ENCODE assay signal across 9 cellular contexts in genomic region chr17:50371526-50371925, GRCh38. TPM values are rescaled to one million over a fixed set of nuclear protein-coding genes. Genes with fewer than 3 reads are reported as not detected.
DNase-seq lines count a peak whose midpoint lies in the region; TF ChIP-seq lines count a peak whose summit lies in the region.
"Had no signal": no experiment of that assay in that cellular context is flagged by ENCODE, and none has a peak within 500 bp of the region (broad histone marks: within the 10 kb centered on the region; RNA-seq: fewer than 3 reads in every experiment).

No MANE protein-coding gene starts in this region.

- peak; percentile 48 for DNase-seq in HPDE6-E6E7 (ENCODE audit: extremely low spot score)
- DNase-seq in mesendoderm, result no peak
- no peak for DNase-seq in HEK293T (ENCODE audit: extremely low spot score)
- DNase-seq in effector memory CD4-positive, alpha-beta T cell, result no peak
- no peak for DNase-seq in stimulated activated naive CD4-positive, alpha-beta T cell treated with Interleukin-2 at 50 U/mL for 16 hours (lab: John Stamatoyannopoulos, UW)
- DNase-seq in effector CD4-positive, alpha-beta T cell, result no peak
- DNase-seq: activated gamma-delta T cell treated with Interleukin-2 at 50 U/mL for 16 hours had no signal

- H3K36me3 Mint-ChIP-seq in activated naive CD8-positive, alpha-beta T cell, result peaks cover 11% of the 10 kb centered on the region

- H3K4ac ChIP-seq in mesendoderm (ENCODE audit: low read depth, low read length), result no peak overlapping the region

- H3K4me3 Mint-ChIP-seq in activated naive CD8-positive, alpha-beta T cell, result peak overlapping the region; percentile 97

- H4K8ac ChIP-seq in mesendoderm (ENCODE audit: low read depth, low read length), result no peak overlapping the region

- H2AK5ac ChIP-seq in mesendoderm (ENCODE audit: low read length), result no peak overlapping the region

- no peak overlapping the region for H3K18ac ChIP-seq in mesendoderm (ENCODE audit: low read length)

- no peak overlapping the region for H2BK15ac ChIP-seq in mesendoderm (replicated peaks; ENCODE audit: low read depth)

- peaks cover 27% of the 10 kb centered on the region for H3K4me1 Mint-ChIP-seq in activated naive CD8-positive, alpha-beta T cell (ENCODE audit: low read depth)

- no peak overlapping the region for H2AFZ ChIP-seq in ACC112 (ENCODE audit: low read length, unreplicated experiment)

- peak overlapping the region; percentile 41 for H4K5ac ChIP-seq in mesendoderm (ENCODE audit: low read length)

- no peak overlapping the region for H3K23ac ChIP-seq in mesendoderm (ENCODE audit: low read length)

- no peaks in the 10 kb centered on the region for H3K9me3 Mint-ChIP-seq in activated naive CD8-positive, alpha-beta T cell (ENCODE audit: low read depth)

- no peaks in the 10 kb centered on the region for H3K9me3 ChIP-seq in effector memory CD4-positive, alpha-beta T cell (ENCODE audit: control insufficient read depth, low read length)

- H3K4me1 ChIP-seq in ACC112 (ENCODE audit: control insufficient read depth, insufficient read depth, low read length, unreplicated experiment), result peaks cover 14% of the 10 kb centered on the region
- H3K4me1 ChIP-seq in mesendoderm (ENCODE audit: control insufficient read depth, low read depth, low read length), result no peaks in the 10 kb centered on the region
- peaks cover 16% of the 10 kb centered on the region for H3K4me1 ChIP-seq in effector memory CD4-positive, alpha-beta T cell (ENCODE audit: control insufficient read depth, insufficient read depth, low read length, poor library complexity, severe bottlenecking)

- no peaks in the 10 kb centered on the region for H3K27me3 Mint-ChIP-seq in activated naive CD8-positive, alpha-beta T cell

- H3K79me2 ChIP-seq in ACC112 (ENCODE audit: control insufficient read depth, insufficient read depth, low read length, unreplicated experiment) (peaks cover 28% of the 10 kb centered on the region), mesendoderm (ENCODE audit: control insufficient read depth, insufficient read depth, low read length) (peaks cover 14% of the 10 kb centered on the region)

- H3K4me3 ChIP-seq in ACC112 (ENCODE audit: low read depth, low read length) (peak overlapping the region; percentile 99), mesendoderm (ENCODE audit: low read length) (no peak overlapping the region)
- no peak overlapping the region for H3K4me3 ChIP-seq in effector memory CD4-positive, alpha-beta T cell (ENCODE audit: insufficient read depth, low read depth, low read length, poor library complexity, severe bottlenecking)

- H3K9ac ChIP-seq in mesendoderm (ENCODE audit: low read length), result peak overlapping the region; percentile 26

- H2BK5ac ChIP-seq in mesendoderm (ENCODE audit: low read length), result no peak overlapping the region

- H3K4me2 ChIP-seq in mesendoderm (ENCODE audit: low read length), result no peak overlapping the region

- H3K27ac Mint-ChIP-seq in activated naive CD8-positive, alpha-beta T cell, result peak overlapping the region; percentile 100

- WGBS in mesendoderm (ENCODE audit: extremely low coverage, insufficient coverage, low lambda C conversion rate), result no CpG with 5 or more reads among the region's 2 CpGs

- H3K56ac ChIP-seq in mesendoderm (ENCODE audit: low read length), result peak overlapping the region; percentile 99

- peaks cover 14% of the 10 kb centered on the region for H3K79me1 ChIP-seq in mesendoderm (ENCODE audit: low read length)

- POLR2A ChIA-PET in HEK293T (lab: Yijun Ruan, JAX), result interaction anchor here (3.0 to 3.3 kb wide), 2 partner anchors 9 to 26 kb away, joined by 15 to 27 read pairs; partner anchors contain the start of gene LRRC59

- no peak overlapping the region for H2BK120ac ChIP-seq in mesendoderm (ENCODE audit: low read depth, low read length)

- H3K27me3 ChIP-seq in ACC112 (ENCODE audit: insufficient read depth, low read length), result no peaks in the 10 kb centered on the region
- H3K27me3 ChIP-seq in mesendoderm (ENCODE audit: insufficient read depth, low read length, poor library complexity), result no peaks in the 10 kb centered on the region
- no peaks in the 10 kb centered on the region for H3K27me3 ChIP-seq in effector memory CD4-positive, alpha-beta T cell (replicated peaks; ENCODE audit: control insufficient read depth, insufficient read depth, low read length, poor library complexity, severe bottlenecking)

- H3K36me3 ChIP-seq in ACC112 (ENCODE audit: insufficient read depth, low read length) (peaks cover 16% of the 10 kb centered on the region), mesendoderm (ENCODE audit: control insufficient read depth, insufficient read depth, low read length) (peaks cover 11% of the 10 kb centered on the region)
- H3K36me3 ChIP-seq in effector memory CD4-positive, alpha-beta T cell (ENCODE audit: control insufficient read depth, insufficient read depth, low read length), result peaks cover 36% of the 10 kb centered on the region

- H3K27ac ChIP-seq in ACC112 (ENCODE audit: low read depth, low read length) (no peak overlapping the region), mesendoderm (ENCODE audit: low read depth, low read length) (no peak overlapping the region)
- H3K27ac ChIP-seq in effector memory CD4-positive, alpha-beta T cell (ENCODE audit: insufficient read depth, low read length, poor library complexity, severe bottlenecking), result no peak overlapping the region

- CTCF ChIA-PET in HEK293T (lab: Yijun Ruan, JAX), result interaction anchor here (1.0 kb wide), 1 partner anchor 10 kb away, joined by 9 read pairs; no protein-coding TSS in a partner anchor

TF ChIP-seq in HEK293T, 16 proteins besides CTCF, POLR2A, EP300 and RAD21:
- TF ChIP-seq HDGF (IDR thresholded peaks at IDR 0.05; ENCODE audit: borderline replicate concordance) (no peak), FOXA1 (IDR thresholded peaks at IDR 0.05) (no peak), FOXK2 (IDR thresholded peaks at IDR 0.05) (no peak)

RNA-seq across cellular contexts. Expression of gene MRPL27, which starts 1.5 kb away (rescaled TPM):
- 99.9 TPM for polyA plus RNA-seq in mesendoderm (2013, experiment 1 of 2)
- polyA plus RNA-seq in mesendoderm (2013, experiment 2 of 2), result 99.9 TPM

RNA-seq across cellular contexts. Expression of gene EME1, which starts 1.5 kb away (rescaled TPM):
- polyA plus RNA-seq in mesendoderm (2013, experiment 1 of 2), result 7.3 TPM
- 7.1 TPM for polyA plus RNA-seq in mesendoderm (2013, experiment 2 of 2)

RNA-seq across cellular contexts. Expression of gene XYLT2, which starts 25.6 kb away (rescaled TPM):
- polyA plus RNA-seq in mesendoderm (2013, experiment 1 of 2), result 7.8 TPM
- polyA plus RNA-seq in mesendoderm (2013, experiment 2 of 2), result 7.8 TPM

RNA-seq across cellular contexts. Expression of gene LRRC59, which starts 25.8 kb away (rescaled TPM):
- polyA plus RNA-seq in mesendoderm (2013, experiment 1 of 2), result 88.3 TPM
- polyA plus RNA-seq in mesendoderm (2013, experiment 2 of 2), result 89.3 TPM

RNA-seq across cellular contexts. Expression of gene ACSF2, which starts 54.5 kb away (rescaled TPM):
- 8.5 TPM for polyA plus RNA-seq in mesendoderm (2013, experiment 1 of 2)
- 9.2 TPM for polyA plus RNA-seq in mesendoderm (2013, experiment 2 of 2)
